ENCODE assay signal across 8 cellular contexts in the genomic region with DNA sequence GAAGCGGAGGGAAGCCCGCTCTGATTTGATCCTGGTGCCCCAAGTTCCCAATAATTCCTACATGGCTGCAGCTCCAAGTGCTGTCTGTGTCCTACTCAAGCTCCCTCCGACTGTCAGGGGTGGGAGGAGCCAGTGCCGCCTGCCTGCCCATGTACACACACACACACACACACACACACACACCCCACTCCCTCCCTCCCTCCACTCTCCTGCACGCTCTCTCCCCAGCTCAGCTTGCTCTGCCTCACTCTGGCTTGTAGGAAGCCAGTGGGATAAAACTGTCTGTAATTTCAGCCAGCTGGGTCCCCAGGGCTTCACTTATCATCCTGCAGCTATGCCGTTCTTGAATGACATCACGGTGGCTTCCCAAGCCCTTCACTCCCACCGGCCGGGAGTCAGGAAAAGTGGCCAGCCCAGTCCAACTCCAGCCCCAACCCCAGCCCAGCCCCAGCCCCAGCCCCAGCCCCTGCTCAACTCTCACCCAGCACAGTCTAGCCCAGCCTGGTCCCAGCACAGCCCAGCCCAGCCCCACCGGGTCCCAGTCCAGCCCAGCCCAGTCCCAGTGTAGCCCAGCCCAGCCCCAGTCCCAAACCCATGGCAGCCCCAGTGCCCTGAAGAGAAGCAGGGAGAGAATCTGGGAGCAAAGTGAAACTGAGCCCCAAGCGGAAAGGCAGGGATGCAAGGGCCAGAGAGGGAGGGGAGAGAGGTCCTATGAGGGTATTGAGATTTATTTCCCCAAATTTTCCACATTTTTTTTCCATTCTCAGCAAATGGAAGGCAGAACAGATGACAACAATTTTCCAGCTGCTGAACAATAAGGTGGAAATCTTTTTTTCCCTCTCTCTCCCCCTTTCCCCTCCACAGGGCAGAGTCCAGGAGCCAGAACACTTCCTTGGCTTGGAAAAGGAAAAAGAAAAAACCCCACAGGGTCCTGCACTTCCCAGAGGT.
A peak's percentile ranks its signal among the peaks of the same experiment; 100 is the strongest.
DNase-seq lines count a peak whose midpoint lies in the region; ATAC-seq and TF ChIP-seq lines count a peak whose summit lies in the region.

No MANE protein-coding gene starts in this region.

- H3K4me3 Mint-ChIP-seq in T-cell = no peak overlapping the region

- peaks cover 20 to 60% of the 10 kb centered on the region in 2 donors for H3K36me3 ChIP-seq in lung (ENCODE audit: control insufficient read depth in 2 of 2, insufficient read depth in 2 of 2, low read length in 2 of 2)
- H3K36me3 ChIP-seq in tibial nerve = peaks cover 0 to 54% (median 0%) of the 10 kb centered on the region in 3 donors

- no peaks in the 10 kb centered on the region for H3K27me3 ChIP-seq in lung (ENCODE audit: control insufficient read depth, insufficient read depth)
- no peaks in the 10 kb centered on the region for H3K27me3 ChIP-seq in tibial nerve

- peak in 1 of 2 donors; percentile 44 for TF ChIP-seq EP300 in tibial nerve (IDR thresholded peaks at IDR 0.05)

- H3K4me3 ChIP-seq in coronary artery (peak overlapping the region; percentile 72), lung (no peak overlapping the region), tibial nerve (peak overlapping the region; percentile 27 to 53 (median 36))

- H3K4me1 ChIP-seq in lung (ENCODE audit: control insufficient read depth in 2 of 2, insufficient read depth in 2 of 2, low read length in 2 of 2) (peaks cover 13 to 33% of the 10 kb centered on the region in 2 donors), tibial nerve (peaks cover 0 to 98% (median 33%) of the 10 kb centered on the region in 4 donors)

- CTCF ChIA-PET in T-cell (lab: Charles Lee) = no interaction called here

- peak overlapping the region; percentile 69 to 97 for H3K27ac ChIP-seq in coronary artery
- H3K27ac ChIP-seq in lung (ENCODE audit: low read depth in 1 of 2, low read length in 1 of 2) = peak overlapping the region; percentile 80 to 92
- H3K27ac ChIP-seq in tibial nerve = peak overlapping the region; percentile 44 to 94 (median 74)

- TF ChIP-seq CTCF in coronary artery (IDR thresholded peaks at IDR 0.05) = no peak
- TF ChIP-seq CTCF in lung (IDR thresholded peaks at IDR 0.05; ENCODE audit: control extremely low read depth, extremely low read depth) = no peak
- no peak for TF ChIP-seq CTCF in tibial nerve (IDR thresholded peaks at IDR 0.05)

- POLR2A ChIA-PET in T-cell (lab: Charles Lee) = interaction anchor here in 1 of 2 donors (0.6 kb wide), 1 partner anchor 9 kb away, joined by 4 read pairs; no protein-coding TSS in a partner anchor

- DNase-seq in NCI-H146 (lab: John Stamatoyannopoulos, UW) = peak; percentile 0
- no peak for DNase-seq in NCI-H146 treated with DMSO at 0.1 percent for 48 hours (lab: John Stamatoyannopoulos, UW; ENCODE audit: unreplicated experiment)
- DNase-seq in coronary artery (ENCODE audit: low spot score) = peak; percentile 98
- DNase-seq in lung (ENCODE audit: low spot score) = peak; percentile 50
- DNase-seq in tibial nerve (ENCODE audit: low spot score in 2 of 2) = peak; percentile 80
- no peak for DNase-seq in T-helper 1 cell
- DNase-seq in GDM1 (lab: John Stamatoyannopoulos, UW) = no peak
- DNase-seq in T-cell = no peak

- H3K36me3 Mint-ChIP-seq in T-cell = no peaks in the 10 kb centered on the region

- H3K9me3 ChIP-seq in lung (ENCODE audit: control insufficient read depth in 2 of 2, insufficient read depth in 1 of 2, low read length in 1 of 2) (no peaks in the 10 kb centered on the region), tibial nerve (no peaks in the 10 kb centered on the region)

- no peaks in the 10 kb centered on the region for H3K9me3 Mint-ChIP-seq in T-cell

- peak; percentile 24 for ATAC-seq in lung (ENCODE audit: insufficient read depth, low FRiP score)
- no peak for ATAC-seq in T-cell (replicated peaks in 1 of 4)

- peaks cover 4 to 5% of the 10 kb centered on the region in 2 donors for H3K27me3 Mint-ChIP-seq in T-cell

- TF ChIP-seq POLR2A in tibial nerve (IDR thresholded peaks at IDR 0.05) = no peak

- no peaks in the 10 kb centered on the region for H3K4me1 Mint-ChIP-seq in T-cell

- 59 to 62% methylated on average over 9 to 11 of the region's 11 CpGs for WGBS in lung, 2 donors
- 15 to 19% methylated on average over 10 to 11 of the region's 11 CpGs for WGBS in tibial nerve, 2 donors

- H3K27ac Mint-ChIP-seq in T-cell = no peak overlapping the region

Comparison
In these comparisons a context has a peak if more than half of its experiments do, and no peak if none do; other contexts are left out.
1. DNase-seq: peak in NCI-H146 (single experiment), coronary artery (single experiment), lung (single experiment) and tibial nerve (2 of 2); none in NCI-H146 treated with DMSO at 0.1 percent for 48 hours (single experiment), T-helper 1 cell (0 of 5), GDM1 (single experiment) and T-cell (0 of 34).
2. Peak in every context shown above with its lines, with median percentiles within 50 percentile points of each other: H3K27ac ChIP-seq.